In the genomic region with DNA sequence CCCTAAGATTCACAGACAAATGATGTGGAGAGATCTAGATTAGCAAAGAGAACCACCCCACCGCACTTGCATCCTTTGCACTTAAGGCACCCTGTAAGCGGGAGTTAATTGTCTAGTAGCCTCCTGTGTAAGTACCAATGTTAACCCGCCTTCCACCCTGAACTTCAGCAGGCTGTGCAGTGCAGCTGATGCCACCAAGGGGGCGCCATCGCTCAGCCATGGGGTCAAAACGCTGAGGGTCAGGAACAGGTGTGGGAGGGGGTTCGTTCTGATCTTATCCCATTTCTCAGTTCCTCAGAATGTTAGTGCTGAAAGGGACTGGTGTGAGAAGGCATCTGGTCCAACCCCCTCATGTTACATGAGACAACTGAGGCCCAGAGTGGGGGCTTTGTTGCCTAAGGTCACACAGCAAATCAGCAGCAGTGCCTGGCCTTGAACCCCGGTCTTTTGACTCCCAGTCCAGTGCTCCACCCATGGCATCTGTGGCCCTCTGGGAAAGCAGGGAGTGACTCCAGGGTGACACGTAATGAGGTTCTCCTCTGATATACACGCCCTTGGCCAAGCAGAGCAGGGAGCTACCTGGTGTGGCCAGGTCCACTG, we compare ENCODE assay signal across 1 cellular context.
TF ChIP-seq lines count a peak whose summit lies in the region.

No MANE protein-coding gene starts in this region.

TF ChIP-seq in GM23338, 12 proteins besides CTCF, POLR2A, EP300 and RAD21 (continued from another document):
- TF ChIP-seq, protein P1, sequence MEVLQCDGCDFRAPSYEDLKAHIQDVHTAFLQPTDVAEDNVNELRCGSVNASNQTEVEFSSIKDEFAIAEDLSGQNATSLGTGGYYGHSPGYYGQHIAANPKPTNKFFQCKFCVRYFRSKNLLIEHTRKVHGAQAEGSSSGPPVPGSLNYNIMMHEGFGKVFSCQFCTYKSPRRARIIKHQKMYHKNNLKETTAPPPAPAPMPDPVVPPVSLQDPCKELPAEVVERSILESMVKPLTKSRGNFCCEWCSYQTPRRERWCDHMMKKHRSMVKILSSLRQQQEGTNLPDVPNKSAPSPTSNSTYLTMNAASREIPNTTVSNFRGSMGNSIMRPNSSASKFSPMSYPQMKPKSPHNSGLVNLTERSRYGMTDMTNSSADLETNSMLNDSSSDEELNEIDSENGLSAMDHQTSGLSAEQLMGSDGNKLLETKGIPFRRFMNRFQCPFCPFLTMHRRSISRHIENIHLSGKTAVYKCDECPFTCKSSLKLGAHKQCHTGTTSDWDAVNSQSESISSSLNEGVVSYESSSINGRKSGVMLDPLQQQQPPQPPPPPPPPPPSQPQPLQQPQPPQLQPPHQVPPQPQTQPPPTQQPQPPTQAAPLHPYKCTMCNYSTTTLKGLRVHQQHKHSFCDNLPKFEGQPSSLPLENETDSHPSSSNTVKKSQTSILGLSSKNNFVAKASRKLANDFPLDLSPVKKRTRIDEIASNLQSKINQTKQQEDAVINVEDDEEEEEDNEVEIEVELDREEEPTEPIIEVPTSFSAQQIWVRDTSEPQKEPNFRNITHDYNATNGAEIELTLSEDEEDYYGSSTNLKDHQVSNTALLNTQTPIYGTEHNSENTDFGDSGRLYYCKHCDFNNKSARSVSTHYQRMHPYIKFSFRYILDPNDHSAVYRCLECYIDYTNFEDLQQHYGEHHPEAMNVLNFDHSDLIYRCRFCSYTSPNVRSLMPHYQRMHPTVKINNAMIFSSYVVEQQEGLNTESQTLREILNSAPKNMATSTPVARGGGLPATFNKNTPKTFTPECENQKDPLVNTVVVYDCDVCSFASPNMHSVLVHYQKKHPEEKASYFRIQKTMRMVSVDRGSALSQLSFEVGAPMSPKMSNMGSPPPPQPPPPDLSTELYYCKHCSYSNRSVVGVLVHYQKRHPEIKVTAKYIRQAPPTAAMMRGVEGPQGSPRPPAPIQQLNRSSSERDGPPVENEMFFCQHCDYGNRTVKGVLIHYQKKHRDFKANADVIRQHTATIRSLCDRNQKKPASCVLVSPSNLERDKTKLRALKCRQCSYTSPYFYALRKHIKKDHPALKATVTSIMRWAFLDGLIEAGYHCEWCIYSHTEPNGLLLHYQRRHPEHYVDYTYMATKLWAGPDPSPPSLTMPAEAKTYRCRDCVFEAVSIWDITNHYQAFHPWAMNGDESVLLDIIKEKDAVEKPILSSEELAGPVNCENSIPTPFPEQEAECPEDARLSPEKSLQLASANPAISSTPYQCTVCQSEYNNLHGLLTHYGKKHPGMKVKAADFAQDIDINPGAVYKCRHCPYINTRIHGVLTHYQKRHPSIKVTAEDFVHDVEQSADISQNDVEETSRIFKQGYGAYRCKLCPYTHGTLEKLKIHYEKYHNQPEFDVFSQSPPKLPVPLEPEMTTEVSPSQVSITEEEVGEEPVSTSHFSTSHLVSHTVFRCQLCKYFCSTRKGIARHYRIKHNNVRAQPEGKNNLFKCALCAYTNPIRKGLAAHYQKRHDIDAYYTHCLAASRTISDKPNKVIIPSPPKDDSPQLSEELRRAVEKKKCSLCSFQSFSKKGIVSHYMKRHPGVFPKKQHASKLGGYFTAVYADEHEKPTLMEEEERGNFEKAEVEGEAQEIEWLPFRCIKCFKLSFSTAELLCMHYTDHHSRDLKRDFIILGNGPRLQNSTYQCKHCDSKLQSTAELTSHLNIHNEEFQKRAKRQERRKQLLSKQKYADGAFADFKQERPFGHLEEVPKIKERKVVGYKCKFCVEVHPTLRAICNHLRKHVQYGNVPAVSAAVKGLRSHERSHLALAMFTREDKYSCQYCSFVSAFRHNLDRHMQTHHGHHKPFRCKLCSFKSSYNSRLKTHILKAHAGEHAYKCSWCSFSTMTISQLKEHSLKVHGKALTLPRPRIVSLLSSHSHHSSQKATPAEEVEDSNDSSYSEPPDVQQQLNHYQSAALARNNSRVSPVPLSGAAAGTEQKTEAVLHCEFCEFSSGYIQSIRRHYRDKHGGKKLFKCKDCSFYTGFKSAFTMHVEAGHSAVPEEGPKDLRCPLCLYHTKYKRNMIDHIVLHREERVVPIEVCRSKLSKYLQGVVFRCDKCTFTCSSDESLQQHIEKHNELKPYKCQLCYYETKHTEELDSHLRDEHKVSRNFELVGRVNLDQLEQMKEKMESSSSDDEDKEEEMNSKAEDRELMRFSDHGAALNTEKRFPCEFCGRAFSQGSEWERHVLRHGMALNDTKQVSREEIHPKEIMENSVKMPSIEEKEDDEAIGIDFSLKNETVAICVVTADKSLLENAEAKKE (CRISPR knock-in tag; IDR thresholded peaks at IDR 0.05) = no peak
- no peak for TF ChIP-seq EZH2 (IDR thresholded peaks at IDR 0.05; ENCODE audit: low read depth, unreplicated experiment)
- no peak for TF ChIP-seq ZNF114 (CRISPR knock-in tag; IDR thresholded peaks at IDR 0.05)
- TF ChIP-seq STAT1 (IDR thresholded peaks at IDR 0.05; ENCODE audit: unreplicated experiment) = no peak
- no peak for TF ChIP-seq NANOG (IDR thresholded peaks at IDR 0.05; ENCODE audit: borderline replicate concordance)
- TF ChIP-seq, protein P2, sequence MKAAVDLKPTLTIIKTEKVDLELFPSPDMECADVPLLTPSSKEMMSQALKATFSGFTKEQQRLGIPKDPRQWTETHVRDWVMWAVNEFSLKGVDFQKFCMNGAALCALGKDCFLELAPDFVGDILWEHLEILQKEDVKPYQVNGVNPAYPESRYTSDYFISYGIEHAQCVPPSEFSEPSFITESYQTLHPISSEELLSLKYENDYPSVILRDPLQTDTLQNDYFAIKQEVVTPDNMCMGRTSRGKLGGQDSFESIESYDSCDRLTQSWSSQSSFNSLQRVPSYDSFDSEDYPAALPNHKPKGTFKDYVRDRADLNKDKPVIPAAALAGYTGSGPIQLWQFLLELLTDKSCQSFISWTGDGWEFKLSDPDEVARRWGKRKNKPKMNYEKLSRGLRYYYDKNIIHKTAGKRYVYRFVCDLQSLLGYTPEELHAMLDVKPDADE (IDR thresholded peaks at IDR 0.05) = no peak
- TF ChIP-seq POLR2AphosphoS5 (IDR thresholded peaks at IDR 0.05; ENCODE audit: low read depth) = no peak
- TF ChIP-seq EZH2phosphoT487 (IDR thresholded peaks at IDR 0.05; ENCODE audit: unreplicated experiment) = no peak
- no peak for TF ChIP-seq CREB1 (CRISPR knock-in tag; IDR thresholded peaks at IDR 0.05; ENCODE audit: low read depth)
- no peak for TF ChIP-seq JUNB (IDR thresholded peaks at IDR 0.05; ENCODE audit: unreplicated experiment)
- TF ChIP-seq, protein P3, sequence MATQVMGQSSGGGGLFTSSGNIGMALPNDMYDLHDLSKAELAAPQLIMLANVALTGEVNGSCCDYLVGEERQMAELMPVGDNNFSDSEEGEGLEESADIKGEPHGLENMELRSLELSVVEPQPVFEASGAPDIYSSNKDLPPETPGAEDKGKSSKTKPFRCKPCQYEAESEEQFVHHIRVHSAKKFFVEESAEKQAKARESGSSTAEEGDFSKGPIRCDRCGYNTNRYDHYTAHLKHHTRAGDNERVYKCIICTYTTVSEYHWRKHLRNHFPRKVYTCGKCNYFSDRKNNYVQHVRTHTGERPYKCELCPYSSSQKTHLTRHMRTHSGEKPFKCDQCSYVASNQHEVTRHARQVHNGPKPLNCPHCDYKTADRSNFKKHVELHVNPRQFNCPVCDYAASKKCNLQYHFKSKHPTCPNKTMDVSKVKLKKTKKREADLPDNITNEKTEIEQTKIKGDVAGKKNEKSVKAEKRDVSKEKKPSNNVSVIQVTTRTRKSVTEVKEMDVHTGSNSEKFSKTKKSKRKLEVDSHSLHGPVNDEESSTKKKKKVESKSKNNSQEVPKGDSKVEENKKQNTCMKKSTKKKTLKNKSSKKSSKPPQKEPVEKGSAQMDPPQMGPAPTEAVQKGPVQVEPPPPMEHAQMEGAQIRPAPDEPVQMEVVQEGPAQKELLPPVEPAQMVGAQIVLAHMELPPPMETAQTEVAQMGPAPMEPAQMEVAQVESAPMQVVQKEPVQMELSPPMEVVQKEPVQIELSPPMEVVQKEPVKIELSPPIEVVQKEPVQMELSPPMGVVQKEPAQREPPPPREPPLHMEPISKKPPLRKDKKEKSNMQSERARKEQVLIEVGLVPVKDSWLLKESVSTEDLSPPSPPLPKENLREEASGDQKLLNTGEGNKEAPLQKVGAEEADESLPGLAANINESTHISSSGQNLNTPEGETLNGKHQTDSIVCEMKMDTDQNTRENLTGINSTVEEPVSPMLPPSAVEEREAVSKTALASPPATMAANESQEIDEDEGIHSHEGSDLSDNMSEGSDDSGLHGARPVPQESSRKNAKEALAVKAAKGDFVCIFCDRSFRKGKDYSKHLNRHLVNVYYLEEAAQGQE (IDR thresholded peaks at IDR 0.05; ENCODE audit: unreplicated experiment) = no peak
